ENCODE assay signal across 23 cellular contexts in the genomic region with DNA sequence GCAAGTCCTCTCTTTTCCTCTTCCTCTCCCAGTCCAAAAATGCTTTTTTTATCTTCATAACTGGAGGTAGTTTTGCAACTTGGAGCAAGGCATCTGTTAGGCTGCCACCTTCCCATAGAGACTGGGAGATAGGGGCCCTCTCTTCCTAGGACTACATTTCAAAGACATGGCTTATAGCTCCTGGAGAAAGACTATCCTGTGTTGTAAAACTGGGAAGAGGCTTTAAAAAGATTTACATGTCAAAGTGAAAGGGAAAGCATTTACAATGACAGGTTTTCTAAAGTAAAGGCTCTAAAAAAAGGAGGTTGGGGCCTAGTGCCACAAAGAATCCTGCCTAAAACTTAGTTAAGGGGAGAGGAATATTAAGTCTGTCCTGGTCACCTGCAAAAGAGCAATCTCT.
"Had no signal": no experiment of that assay in that cellular context is flagged by ENCODE, and none has a peak within 500 bp of the region (broad histone marks: within the 10 kb centered on the region; RNA-seq: fewer than 3 reads in every experiment).

No MANE protein-coding gene starts in this region.

- FAIRE-seq: endothelial cell of umbilical vein, pancreas had no signal

- H3K4me2 ChIP-seq: hepatocyte, smooth muscle cell had no signal

- H3K4me3 ChIP-seq: colonic mucosa, hepatocyte, lung, pancreas, smooth muscle cell, tibial nerve, upper lobe of right lung, vagina had no signal

- H3K4me1 ChIP-seq: colonic mucosa, pancreas, tibial nerve, upper lobe of right lung, vagina had no signal

- H3K79me2 ChIP-seq: hepatocyte had no signal

- H2AFZ ChIP-seq: hepatocyte had no signal

- DNase-seq: colonic mucosa; effector CD4-positive, alpha-beta T cell; endodermal cell; erythroblast; foreskin melanocyte; head of caudate nucleus; left colon; left ventricle myocardium superior; mesendoderm; naive thymus-derived CD4-positive, alpha-beta T cell; occipital lobe; pancreas; right cardiac atrium; stimulated activated CD4-positive, alpha-beta T cell treated with anti-CD3 and anti-CD28 coated beads, Interleukin-15, amount 100 ng/mL, for 24 hours; stimulated activated CD4-positive, alpha-beta T cell treated with anti-CD3 and anti-CD28 coated beads, Interleukin-1b, Interleukin-23, amount 100 ng/mL, for 48 hours; stimulated activated CD4-positive, alpha-beta T cell treated with anti-CD3 and anti-CD28 coated beads, Interleukin-4, amount 100 ng/mL, for 24 hours; upper lobe of right lung had no signal

- H3K36me3 ChIP-seq: colonic mucosa, pancreas, tibial nerve, upper lobe of right lung, vagina had no signal

- H3K27me3 ChIP-seq: colonic mucosa, hepatocyte, pancreas, tibial nerve, upper lobe of right lung, vagina had no signal

- H3K9me3 ChIP-seq: colonic mucosa, pancreas, tibial nerve, upper lobe of right lung, vagina had no signal

- H3K27ac ChIP-seq: colonic mucosa, hepatocyte, pancreas, tibial nerve, upper lobe of right lung, vagina had no signal
